In the genomic region with DNA sequence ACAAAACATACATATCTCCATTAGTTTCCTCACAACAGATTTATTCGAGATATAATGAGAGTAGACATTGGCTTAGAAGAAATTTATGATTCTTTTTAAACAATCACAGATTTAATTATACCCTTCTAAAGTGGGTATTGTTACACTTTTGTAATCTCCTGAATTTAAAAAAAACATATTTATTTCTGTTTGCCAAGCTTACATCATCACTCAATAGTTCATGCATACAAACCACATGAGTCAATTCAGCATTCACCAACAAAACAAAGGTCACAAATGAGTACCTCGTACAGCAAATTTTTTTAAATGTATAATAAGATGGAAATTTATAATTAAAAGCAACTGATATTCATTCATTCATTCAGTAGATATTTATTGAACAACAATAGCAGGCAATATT, we compare ENCODE assay signal across 18 cellular contexts. TPM values are rescaled to one million over a fixed set of nuclear protein-coding genes. Genes with fewer than 3 reads are reported as not detected.
DNase-seq lines count a peak whose midpoint lies in the region; ATAC-seq and FAIRE-seq lines count a peak whose summit lies in the region.
"Had no signal": no experiment of that assay in that cellular context is flagged by ENCODE, and none has a peak within 500 bp of the region (broad histone marks: within the 10 kb centered on the region; RNA-seq: fewer than 3 reads in every experiment).

No MANE protein-coding gene starts in this region.

- H3K4me3 Mint-ChIP-seq in activated naive CD8-positive, alpha-beta T cell treated with anti-CD3 and anti-CD28 coated beads, Interleukin-2, amount 50 U/mL, for 24 hours, result no peak overlapping the region
- H3K4me3 Mint-ChIP-seq in activated T-cell treated with anti-CD3 and anti-CD28 coated beads, Interleukin-2, amount 50 U/mL, for 4 hours, result no peak overlapping the region
- H3K4me3 Mint-ChIP-seq: activated CD8-positive, alpha-beta memory T cell treated with anti-CD3 and anti-CD28 coated beads, Interleukin-2, amount 10 ng/mL, durations not matched to agents 7 days and 5 days; activated naive CD8-positive, alpha-beta T cell treated with anti-CD3 and anti-CD28 coated beads, Interleukin-2, amount 10 ng/mL, durations not matched to agents 7 days and 5 days had no signal

- DNase-seq in COR-L47 (lab: John Stamatoyannopoulos, UW), result peak; percentile 37
- DNase-seq in NCI-H1105 treated with DMSO at 0.1 percent for 48 hours (lab: John Stamatoyannopoulos, UW), result peak; percentile 93
- DNase-seq in activated naive CD8-positive, alpha-beta T cell treated with anti-CD3 and anti-CD28 coated beads, Interleukin-2, amount 50 U/mL, for 24 hours, result no peak
- no peak for DNase-seq in islet precursor cell
- DNase-seq in GM19240 (ENCODE audit: insufficient read length, low spot score), result no peak
- DNase-seq in activated T-cell treated with anti-CD3 and anti-CD28 coated beads, Interleukin-2, amount 50 U/mL, for 4 hours, result no peak
- DNase-seq in SW 1271 (lab: John Stamatoyannopoulos, UW), result no peak
- DNase-seq: activated CD8-positive, alpha-beta memory T cell treated with anti-CD3 and anti-CD28 coated beads, Interleukin-2, amount 10 ng/mL, durations not matched to agents 7 days and 5 days; activated naive CD8-positive, alpha-beta T cell treated with anti-CD3 and anti-CD28 coated beads, Interleukin-2, amount 10 ng/mL, durations not matched to agents 7 days and 5 days; AML-193; cortex of kidney; foreskin melanocyte; NCI-H82; SHP77 treated with DMSO at 0.1 percent for 48 hours; stimulated activated CD4-positive, alpha-beta T cell treated with anti-CD3 and anti-CD28 coated beads, Interleukin-4, amount 100 ng/mL, for 24 hours; stimulated activated naive CD4-positive, alpha-beta T cell had no signal

- peaks cover 5% of the 10 kb centered on the region for H3K9me3 Mint-ChIP-seq in activated naive CD8-positive, alpha-beta T cell treated with anti-CD3 and anti-CD28 coated beads, Interleukin-2, amount 50 U/mL, for 24 hours
- no peaks in the 10 kb centered on the region for H3K9me3 Mint-ChIP-seq in activated T-cell treated with anti-CD3 and anti-CD28 coated beads, Interleukin-2, amount 50 U/mL, for 4 hours
- H3K9me3 Mint-ChIP-seq: activated naive CD8-positive, alpha-beta T cell treated with anti-CD3 and anti-CD28 coated beads, Interleukin-2, amount 10 ng/mL, durations not matched to agents 7 days and 5 days had no signal

- peak; percentile 94 for FAIRE-seq in islet of Langerhans (lab: Jason Lieb, UNC)
- FAIRE-seq: keratinocyte had no signal

- ATAC-seq in activated naive CD8-positive, alpha-beta T cell treated with anti-CD3 and anti-CD28 coated beads, Interleukin-2, amount 50 U/mL, for 24 hours, result no peak
- ATAC-seq in activated T-cell treated with anti-CD3 and anti-CD28 coated beads, Interleukin-2, amount 50 U/mL, for 4 hours, result no peak
- ATAC-seq: activated CD8-positive, alpha-beta memory T cell treated with anti-CD3 and anti-CD28 coated beads, Interleukin-2, amount 10 ng/mL, durations not matched to agents 7 days and 5 days had no signal

- H3K27ac Mint-ChIP-seq in activated naive CD8-positive, alpha-beta T cell treated with anti-CD3 and anti-CD28 coated beads, Interleukin-2, amount 50 U/mL, for 24 hours, result peak overlapping the region; percentile 50

- peaks cover 77% of the 10 kb centered on the region for H3K4me1 Mint-ChIP-seq in activated naive CD8-positive, alpha-beta T cell treated with anti-CD3 and anti-CD28 coated beads, Interleukin-2, amount 50 U/mL, for 24 hours
- H3K4me1 Mint-ChIP-seq in activated T-cell treated with anti-CD3 and anti-CD28 coated beads, Interleukin-2, amount 50 U/mL, for 4 hours (ENCODE audit: low read depth), result peaks cover 19% of the 10 kb centered on the region

- H3K36me3 Mint-ChIP-seq in activated naive CD8-positive, alpha-beta T cell treated with anti-CD3 and anti-CD28 coated beads, Interleukin-2, amount 50 U/mL, for 24 hours (ENCODE audit: low read depth), result peaks cover 73% of the 10 kb centered on the region
- peaks cover 27% of the 10 kb centered on the region for H3K36me3 Mint-ChIP-seq in activated T-cell treated with anti-CD3 and anti-CD28 coated beads, Interleukin-2, amount 50 U/mL, for 4 hours (ENCODE audit: insufficient read depth)

- H3K27me3 Mint-ChIP-seq in activated naive CD8-positive, alpha-beta T cell treated with anti-CD3 and anti-CD28 coated beads, Interleukin-2, amount 50 U/mL, for 24 hours, result no peaks in the 10 kb centered on the region
- H3K27me3 Mint-ChIP-seq in activated T-cell treated with anti-CD3 and anti-CD28 coated beads, Interleukin-2, amount 50 U/mL, for 4 hours (ENCODE audit: low read depth), result no peaks in the 10 kb centered on the region
- H3K27me3 Mint-ChIP-seq: activated CD8-positive, alpha-beta memory T cell treated with anti-CD3 and anti-CD28 coated beads, Interleukin-2, amount 10 ng/mL, durations not matched to agents 7 days and 5 days; activated naive CD8-positive, alpha-beta T cell treated with anti-CD3 and anti-CD28 coated beads, Interleukin-2, amount 10 ng/mL, durations not matched to agents 7 days and 5 days had no signal

RNA-seq across cellular contexts. Expression of gene LRRN3, which starts 17.6 kb away (rescaled TPM):
- 10 to 100 TPM; 35.7 to 54.0 (median 39.2) TPM for total RNA-seq in activated T-cell treated with anti-CD3 and anti-CD28 coated beads, Interleukin-2, amount 50 U/mL, for 4 hours

Comparison
In these comparisons a context has a peak if more than half of its experiments do, and no peak if none do; other contexts are left out.
1. DNase-seq: peak in COR-L47 (single experiment) and NCI-H1105 treated with DMSO at 0.1 percent for 48 hours (single experiment); none in activated naive CD8-positive, alpha-beta T cell treated with anti-CD3 and anti-CD28 coated beads, Interleukin-2, amount 50 U/mL, for 24 hours (single experiment), islet precursor cell (single experiment), GM19240 (single experiment), activated T-cell treated with anti-CD3 and anti-CD28 coated beads, Interleukin-2, amount 50 U/mL, for 4 hours (single experiment) and SW 1271 (0 of 2).